ENCODE assay signal across 5 cellular contexts in genomic region chr7:119895320-119895719, GRCh38.
"Had no signal": no experiment of that assay in that cellular context is flagged by ENCODE, and none has a peak within 500 bp of the region (broad histone marks: within the 10 kb centered on the region; RNA-seq: fewer than 3 reads in every experiment).

No MANE protein-coding gene starts in this region.

- DNase-seq: H9, HCEC 1CT, IMR-90, KBM-7 had no signal

- H3K27ac Mint-ChIP-seq: GM23338 had no signal

- H3K4me3 Mint-ChIP-seq: GM23338, H9 had no signal

- H3K4me2 ChIP-seq: GM23338 had no signal

- H3K4me1 Mint-ChIP-seq: GM23338, H9 had no signal

- H3K4me3 ChIP-seq: GM23338 had no signal
